In genomic region chr20:49882171-49882970, GRCh38 we compare ENCODE assay signal across 16 cellular contexts.
"Had no signal": no experiment of that assay in that cellular context is flagged by ENCODE, and none has a peak within 500 bp of the region (broad histone marks: within the 10 kb centered on the region; RNA-seq: fewer than 3 reads in every experiment).

No MANE protein-coding gene starts in this region.

- FAIRE-seq: urothelium cell line had no signal

- H3K4me3 Mint-ChIP-seq: activated CD8-positive, alpha-beta T cell treated with anti-CD3 and anti-CD28 coated beads for 36 hours; activated naive CD4-positive, alpha-beta T cell treated with anti-CD3 and anti-CD28 coated beads, Interleukin-2, amount 50 U/mL, for 24 hours; naive B cell; stimulated activated naive CD8-positive, alpha-beta T cell treated with anti-CD3 and anti-CD28 coated beads, Interleukin-15, Interleukin-2, amounts not matched to agents 100 ng/mL and 50 ng/mL, for 24 hours had no signal

- H3K27me3 ChIP-seq: body of pancreas, testis had no signal

- H3K9me3 Mint-ChIP-seq: activated CD8-positive, alpha-beta T cell treated with anti-CD3 and anti-CD28 coated beads for 36 hours; activated naive CD4-positive, alpha-beta T cell treated with anti-CD3 and anti-CD28 coated beads, Interleukin-2, amount 50 U/mL, for 24 hours; naive B cell; stimulated activated naive CD8-positive, alpha-beta T cell treated with anti-CD3 and anti-CD28 coated beads, Interleukin-15, Interleukin-2, amounts not matched to agents 100 ng/mL and 50 ng/mL, for 24 hours had no signal

- H3K27ac Mint-ChIP-seq: activated CD8-positive, alpha-beta T cell treated with anti-CD3 and anti-CD28 coated beads for 36 hours; activated naive CD4-positive, alpha-beta T cell treated with anti-CD3 and anti-CD28 coated beads, Interleukin-2, amount 50 U/mL, for 24 hours had no signal

- H3K4me3 ChIP-seq: body of pancreas, lower lobe of right lung, testis had no signal

- ATAC-seq: activated CD4-positive, CD25-positive, alpha-beta regulatory T cell treated with anti-CD3 and anti-CD28 coated beads, Interleukin-2, amount 50 U/mL, for 24 hours; activated CD8-positive, alpha-beta T cell treated with anti-CD3 and anti-CD28 coated beads for 36 hours; body of pancreas; lower lobe of right lung had no signal

- DNase-seq: activated CD8-positive, alpha-beta T cell treated with anti-CD3 and anti-CD28 coated beads for 36 hours; activated T-cell treated with anti-CD3 and anti-CD28 coated beads for 4 hours; amniotic stem cell; central memory CD4-positive, alpha-beta T cell; dermis blood vessel endothelial cell; hypothalamus; lower lobe of right lung; midbrain; naive B cell; stimulated activated CD4-positive, alpha-beta T cell treated with anti-CD3 and anti-CD28 coated beads, Interleukin-2, amount 100 ng/mL, for 48 hours; testis had no signal

- H3K27ac ChIP-seq: body of pancreas, lower lobe of right lung, testis had no signal

- H3K4me1 Mint-ChIP-seq: activated naive CD4-positive, alpha-beta T cell treated with anti-CD3 and anti-CD28 coated beads, Interleukin-2, amount 50 U/mL, for 24 hours had no signal

- H3K9me3 ChIP-seq: body of pancreas, lower lobe of right lung, testis had no signal

- H3K27me3 Mint-ChIP-seq: activated CD8-positive, alpha-beta T cell treated with anti-CD3 and anti-CD28 coated beads for 36 hours; activated naive CD4-positive, alpha-beta T cell treated with anti-CD3 and anti-CD28 coated beads, Interleukin-2, amount 50 U/mL, for 24 hours; naive B cell; stimulated activated naive CD8-positive, alpha-beta T cell treated with anti-CD3 and anti-CD28 coated beads, Interleukin-15, Interleukin-2, amounts not matched to agents 100 ng/mL and 50 ng/mL, for 24 hours had no signal
